ENCODE assay signal across 16 cellular contexts in genomic region chr1:209229494-209230059, GRCh38.
"Had no signal": no experiment of that assay in that cellular context is flagged by ENCODE, and none has a peak within 500 bp of the region (broad histone marks: within the 10 kb centered on the region; RNA-seq: fewer than 3 reads in every experiment).

No MANE protein-coding gene starts in this region.

- H3K79me2 ChIP-seq: parathyroid adenoma had no signal

- H3K27ac ChIP-seq: heart left ventricle, parathyroid adenoma, uterus had no signal

- H3K9ac ChIP-seq: parathyroid adenoma had no signal

- H3K4me1 ChIP-seq: heart left ventricle, parathyroid adenoma, uterus had no signal

- H3K4me3 ChIP-seq: heart left ventricle, uterus had no signal

- DNase-seq: activated B cell treated with CpG ODN at 0.5 μM for 24 hours; activated CD4-positive, alpha-beta T cell treated with anti-CD3 and anti-CD28 coated beads for 48 hours; activated CD8-positive, alpha-beta T cell treated with anti-CD3 and anti-CD28 coated beads for 36 hours; activated gamma-delta T cell treated with Interleukin-2 at 50 U/mL for 16 hours; activated T-cell treated with anti-CD3 and anti-CD28 coated beads, Interleukin-2, amount 50 U/mL, for 48 hours; amygdala; cortex of kidney; effector CD4-positive, alpha-beta T cell; heart left ventricle; left colon; naive thymus-derived CD8-positive, alpha-beta T cell; stimulated activated CD4-positive, alpha-beta T cell treated with anti-CD3 and anti-CD28 coated beads, Interleukin-12 subunit alpha, Interleukin-12 subunit beta, amount 100 ng/mL, for 4 hours; stimulated activated CD4-positive, alpha-beta T cell treated with anti-CD3 and anti-CD28 coated beads, Interleukin-2, amount 100 ng/mL, for 24 hours; uterus had no signal

- H3K27me3 ChIP-seq: uterus had no signal

- ATAC-seq: activated CD8-positive, alpha-beta T cell treated with anti-CD3 and anti-CD28 coated beads for 36 hours; heart left ventricle; left colon; naive thymus-derived CD8-positive, alpha-beta T cell; stimulated activated effector memory CD8-positive, alpha-beta T cell treated with anti-CD3 and anti-CD28 coated beads, Interleukin-12 subunit alpha, Interleukin-12 subunit beta, amount 100 ng/mL, for 72 hours had no signal

- H3K36me3 ChIP-seq: heart left ventricle, uterus had no signal

- H3K9me3 ChIP-seq: uterus had no signal

- H2AFZ ChIP-seq: parathyroid adenoma had no signal
